ENCODE assay signal across 25 cellular contexts in the genomic region with DNA sequence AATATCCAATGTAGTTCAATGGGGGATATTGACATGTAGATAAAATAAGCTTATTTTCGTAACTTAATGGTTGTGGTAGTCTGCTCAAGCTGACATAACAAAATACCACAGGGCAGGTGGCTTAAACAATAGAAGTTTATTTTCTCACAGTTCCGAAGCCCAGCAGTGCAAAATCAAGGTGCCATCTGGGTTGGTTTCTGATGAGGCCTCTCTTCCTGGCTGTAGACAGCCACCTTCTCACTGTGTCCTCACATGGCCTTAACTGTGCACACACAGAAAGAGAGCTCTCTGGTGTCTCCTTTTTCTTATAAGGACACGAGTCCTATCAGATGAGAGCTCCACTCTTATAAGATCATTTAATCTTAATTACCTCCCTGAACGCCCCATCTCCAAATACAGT.
DNase-seq lines count a peak whose midpoint lies in the region; ATAC-seq, FAIRE-seq and TF ChIP-seq lines count a peak whose summit lies in the region.
"Had no signal": no experiment of that assay in that cellular context is flagged by ENCODE, and none has a peak within 500 bp of the region (broad histone marks: within the 10 kb centered on the region; RNA-seq: fewer than 3 reads in every experiment).

No MANE protein-coding gene starts in this region.

- DNase-seq in DMS153 (lab: John Stamatoyannopoulos, UW) = peak; percentile 19
- DNase-seq in DMS153 treated with DMSO at 0.1 percent for 48 hours (lab: John Stamatoyannopoulos, UW; ENCODE audit: unreplicated experiment) = no peak
- no peak for DNase-seq in GM23248
- DNase-seq in astrocyte (ENCODE audit: low read depth) = no peak
- peak in 1 of 2 donors; percentile 38 for DNase-seq in trophoblast cell
- DNase-seq in superior temporal gyrus (ENCODE audit: extremely low spot score) = no peak
- no peak for DNase-seq in SHP77 treated with DMSO at 0.1 percent for 48 hours (lab: John Stamatoyannopoulos, UW)
- DNase-seq in mucosa of descending colon = no peak
- DNase-seq: activated CD4-positive, CD25-positive, alpha-beta regulatory T cell; activated T-cell treated with anti-CD3 and anti-CD28 coated beads, Interleukin-2, amount 50 U/mL, for 48 hours; erythroblast; KG1; NCI-H1105; PC-3; right lobe of liver had no signal

- H3K9me3 Mint-ChIP-seq in astrocyte (ENCODE audit: unreplicated experiment) = no peaks in the 10 kb centered on the region
- H3K9me3 Mint-ChIP-seq: activated naive CD4-positive, alpha-beta T cell treated with anti-CD3 and anti-CD28 coated beads, Interleukin-2, amount 50 U/mL, for 24 hours; stimulated activated naive CD8-positive, alpha-beta T cell treated with anti-CD3 and anti-CD28 coated beads, Interleukin-15, Interleukin-2, amounts not matched to agents 100 ng/mL and 50 ng/mL, for 24 hours; T-helper 2 cell treated with Interferon-gamma antibody and Interleukin-4, amounts not matched to agents 5 μg/mL and 100 μg/mL, for 36 hours had no signal

- H2AFZ ChIP-seq in GM23248 (no peak overlapping the region), astrocyte (ENCODE audit: low read depth, low read length) (no peak overlapping the region), trophoblast cell (ENCODE audit: insufficient read depth, low read length, poor library complexity) (no peak overlapping the region)

- H3K4me3 ChIP-seq in GM23248 = peak overlapping the region; percentile 46
- no peak overlapping the region for H3K4me3 ChIP-seq in astrocyte (ENCODE audit: insufficient read depth, low read depth, low read length)
- H3K4me3 ChIP-seq in trophoblast cell (ENCODE audit: low read depth, low read length) = no peak overlapping the region
- no peak overlapping the region for H3K4me3 ChIP-seq in mucosa of descending colon
- H3K4me3 ChIP-seq: BLaER1 treated with 17β-estradiol and CSF1 and Interleukin-3, amounts not matched to agents 10 nM and 100 nM; breast epithelium; gastroesophageal sphincter; right lobe of liver; SJSA1 had no signal

- H3K27me3 Mint-ChIP-seq in astrocyte (ENCODE audit: low read depth, unreplicated experiment) = no peaks in the 10 kb centered on the region
- H3K27me3 Mint-ChIP-seq: activated naive CD4-positive, alpha-beta T cell treated with anti-CD3 and anti-CD28 coated beads, Interleukin-2, amount 50 U/mL, for 24 hours had no signal

- no peaks in the 10 kb centered on the region for H3K9me2 ChIP-seq in GM23248 (ENCODE audit: insufficient read depth)

- H3K4me1 Mint-ChIP-seq in astrocyte (ENCODE audit: low read depth, unreplicated experiment) = peaks cover 70% of the 10 kb centered on the region
- H3K4me1 Mint-ChIP-seq: activated naive CD4-positive, alpha-beta T cell treated with anti-CD3 and anti-CD28 coated beads, Interleukin-2, amount 50 U/mL, for 24 hours had no signal

- H3K27ac ChIP-seq in GM23248 (peak overlapping the region; percentile 94), astrocyte (ENCODE audit: low read depth, low read length) (no peak overlapping the region), trophoblast cell (ENCODE audit: low read depth, low read length) (no peak overlapping the region)
- H3K27ac ChIP-seq: 22Rv1; BLaER1 treated with 17β-estradiol and CSF1 and Interleukin-3, amounts not matched to agents 10 nM and 100 nM; breast epithelium; gastroesophageal sphincter; right lobe of liver had no signal

- in situ Hi-C loops in GM23248 (cut with MboI) = no loop called here

- H3K18ac ChIP-seq in trophoblast cell (ENCODE audit: low read length) = peak overlapping the region; percentile 46

- intact Hi-C loops in mucosa of descending colon (cut with DNase I, micrococcal nuclease) = no loop called here

- H3K4me3 Mint-ChIP-seq in astrocyte (ENCODE audit: unreplicated experiment) = no peak overlapping the region
- H3K4me3 Mint-ChIP-seq: activated naive CD4-positive, alpha-beta T cell treated with anti-CD3 and anti-CD28 coated beads, Interleukin-2, amount 50 U/mL, for 24 hours; stimulated activated naive CD8-positive, alpha-beta T cell treated with anti-CD3 and anti-CD28 coated beads, Interleukin-15, Interleukin-2, amounts not matched to agents 100 ng/mL and 50 ng/mL, for 24 hours; T-helper 2 cell treated with Interferon-gamma antibody and Interleukin-4, amounts not matched to agents 5 μg/mL and 100 μg/mL, for 36 hours had no signal

- no peak for FAIRE-seq in astrocyte (lab: Jason Lieb, UNC)
- FAIRE-seq: D721Med, GM12892 had no signal

- 73 to 75% methylated on average over 4 of the region's 4 CpGs for WGBS in GM23248 (ENCODE audit: low coverage in 1 of 2, low lambda C conversion rate in 2 of 2, missing lambda C conversion rate in 2 of 2), 2 experiments
- no CpG with 5 or more reads among the region's 4 CpGs for WGBS in trophoblast cell (ENCODE audit: extremely low coverage, insufficient coverage, insufficient read length)

- H3K9ac ChIP-seq in GM23248 (peak overlapping the region; percentile 66), astrocyte (ENCODE audit: low read length) (no peak overlapping the region), trophoblast cell (ENCODE audit: low read length) (no peak overlapping the region)

- H3K36me3 Mint-ChIP-seq in astrocyte (ENCODE audit: low read depth, unreplicated experiment) = peaks cover 4% of the 10 kb centered on the region
- H3K36me3 Mint-ChIP-seq: activated naive CD4-positive, alpha-beta T cell treated with anti-CD3 and anti-CD28 coated beads, Interleukin-2, amount 50 U/mL, for 24 hours had no signal

- H4K91ac ChIP-seq in trophoblast cell (ENCODE audit: low read depth, low read length) = no peak overlapping the region

- no peak overlapping the region for H4K12ac ChIP-seq in trophoblast cell (ENCODE audit: low read depth, low read length)

- peaks cover 88% of the 10 kb centered on the region for H3K79me2 ChIP-seq in GM23248 (ENCODE audit: insufficient read depth)
- H3K79me2 ChIP-seq in astrocyte (ENCODE audit: insufficient read depth, low read length) = peaks cover 91% of the 10 kb centered on the region
- H3K79me2 ChIP-seq in trophoblast cell (ENCODE audit: control insufficient read depth, insufficient read depth, low read length, poor library complexity) = no peaks in the 10 kb centered on the region

- no peaks in the 10 kb centered on the region for H4K20me1 ChIP-seq in GM23248 (ENCODE audit: insufficient read depth)
- peaks cover 25% of the 10 kb centered on the region for H4K20me1 ChIP-seq in astrocyte (ENCODE audit: insufficient read depth, low read length)

- TF ChIP-seq CTCF in astrocyte (IDR thresholded peaks at IDR 0.05; ENCODE audit: insufficient read depth, low read depth, low read length) = no peak
- TF ChIP-seq CTCF in mucosa of descending colon (IDR thresholded peaks at IDR 0.05) = no peak

- no peak overlapping the region for H3K23ac ChIP-seq in trophoblast cell (ENCODE audit: low read length)

- H2BK12ac ChIP-seq in trophoblast cell (ENCODE audit: low read length) = no peak overlapping the region

- H3K4ac ChIP-seq in trophoblast cell (ENCODE audit: low read depth, low read length) = no peak overlapping the region

- H3K4me2 ChIP-seq in GM23248 (ENCODE audit: unreplicated experiment) (peak overlapping the region; percentile 72), astrocyte (ENCODE audit: low read length) (no peak overlapping the region), trophoblast cell (ENCODE audit: low read length) (no peak overlapping the region)

- peaks cover 3% of the 10 kb centered on the region for H3K79me1 ChIP-seq in trophoblast cell (ENCODE audit: low read length)

- no peak overlapping the region for H4K8ac ChIP-seq in trophoblast cell (ENCODE audit: low read depth, low read length)

- no peak for ATAC-seq in mucosa of descending colon
- ATAC-seq: gastroesophageal sphincter, PC-3, right lobe of liver had no signal

- H3K9me3 ChIP-seq in GM23248 (ENCODE audit: low read depth) = no peaks in the 10 kb centered on the region
- no peaks in the 10 kb centered on the region for H3K9me3 ChIP-seq in astrocyte (ENCODE audit: insufficient read depth, low read depth, low read length)
- no peaks in the 10 kb centered on the region for H3K9me3 ChIP-seq in trophoblast cell (ENCODE audit: insufficient read depth, low read depth, low read length)
- H3K9me3 ChIP-seq in mucosa of descending colon = no peaks in the 10 kb centered on the region
- H3K9me3 ChIP-seq: breast epithelium, gastroesophageal sphincter, right lobe of liver, SJSA1 had no signal

- no peak overlapping the region for H3K14ac ChIP-seq in trophoblast cell (ENCODE audit: low read length)

- H2AK5ac ChIP-seq in trophoblast cell (ENCODE audit: low read length) = no peak overlapping the region

- H3K4me1 ChIP-seq in GM23248 (ENCODE audit: insufficient read depth) (peaks cover 97% of the 10 kb centered on the region), astrocyte (ENCODE audit: insufficient read depth, low read length) (peaks cover 66% of the 10 kb centered on the region), trophoblast cell (ENCODE audit: control insufficient read depth in 1 of 2, insufficient read depth in 2 of 2, low read length in 2 of 2) (peaks cover 6 to 11% of the 10 kb centered on the region in 2 experiments), mucosa of descending colon (ENCODE audit: low read depth) (peaks cover 4% of the 10 kb centered on the region)
- H3K4me1 ChIP-seq: breast epithelium, right lobe of liver had no signal

- no peaks in the 10 kb centered on the region for H3K27me3 ChIP-seq in GM23248 (replicated peaks; ENCODE audit: insufficient read depth)
- H3K27me3 ChIP-seq in astrocyte (ENCODE audit: insufficient read depth, low read length) = no peaks in the 10 kb centered on the region
- no peaks in the 10 kb centered on the region for H3K27me3 ChIP-seq in trophoblast cell (ENCODE audit: insufficient read depth, low read length)
- H3K27me3 ChIP-seq: BLaER1 treated with 17β-estradiol and CSF1 and Interleukin-3, amounts not matched to agents 10 nM and 100 nM; breast epithelium; gastroesophageal sphincter; right lobe of liver; SJSA1 had no signal

- H2BK120ac ChIP-seq in trophoblast cell (ENCODE audit: insufficient read depth, low read length, poor library complexity) = no peak overlapping the region

- no peak overlapping the region for H2BK5ac ChIP-seq in trophoblast cell (ENCODE audit: low read depth, low read length, poor library complexity)

- peaks cover 95% of the 10 kb centered on the region for H3F3A ChIP-seq in GM23248 (ENCODE audit: insufficient read depth)

- peak overlapping the region; percentile 88 for H3K27ac Mint-ChIP-seq in astrocyte (ENCODE audit: unreplicated experiment)
- H3K27ac Mint-ChIP-seq: activated naive CD4-positive, alpha-beta T cell treated with anti-CD3 and anti-CD28 coated beads, Interleukin-2, amount 50 U/mL, for 24 hours; stimulated activated naive CD8-positive, alpha-beta T cell treated with anti-CD3 and anti-CD28 coated beads, Interleukin-15, Interleukin-2, amounts not matched to agents 100 ng/mL and 50 ng/mL, for 24 hours; T-helper 2 cell treated with Interferon-gamma antibody and Interleukin-4, amounts not matched to agents 5 μg/mL and 100 μg/mL, for 36 hours had no signal

- H3K36me3 ChIP-seq in GM23248 (ENCODE audit: low read depth) (no peaks in the 10 kb centered on the region), astrocyte (ENCODE audit: insufficient read depth, low read length) (no peaks in the 10 kb centered on the region), trophoblast cell (ENCODE audit: control insufficient read depth in 1 of 2, insufficient read depth in 2 of 2, low read length in 2 of 2) (no peaks in the 10 kb centered on the region), mucosa of descending colon (ENCODE audit: low read depth) (no peaks in the 10 kb centered on the region)
- H3K36me3 ChIP-seq: breast epithelium, gastroesophageal sphincter, right lobe of liver, SJSA1 had no signal
